ENCODE assay signal across 9 cellular contexts in the genomic region with DNA sequence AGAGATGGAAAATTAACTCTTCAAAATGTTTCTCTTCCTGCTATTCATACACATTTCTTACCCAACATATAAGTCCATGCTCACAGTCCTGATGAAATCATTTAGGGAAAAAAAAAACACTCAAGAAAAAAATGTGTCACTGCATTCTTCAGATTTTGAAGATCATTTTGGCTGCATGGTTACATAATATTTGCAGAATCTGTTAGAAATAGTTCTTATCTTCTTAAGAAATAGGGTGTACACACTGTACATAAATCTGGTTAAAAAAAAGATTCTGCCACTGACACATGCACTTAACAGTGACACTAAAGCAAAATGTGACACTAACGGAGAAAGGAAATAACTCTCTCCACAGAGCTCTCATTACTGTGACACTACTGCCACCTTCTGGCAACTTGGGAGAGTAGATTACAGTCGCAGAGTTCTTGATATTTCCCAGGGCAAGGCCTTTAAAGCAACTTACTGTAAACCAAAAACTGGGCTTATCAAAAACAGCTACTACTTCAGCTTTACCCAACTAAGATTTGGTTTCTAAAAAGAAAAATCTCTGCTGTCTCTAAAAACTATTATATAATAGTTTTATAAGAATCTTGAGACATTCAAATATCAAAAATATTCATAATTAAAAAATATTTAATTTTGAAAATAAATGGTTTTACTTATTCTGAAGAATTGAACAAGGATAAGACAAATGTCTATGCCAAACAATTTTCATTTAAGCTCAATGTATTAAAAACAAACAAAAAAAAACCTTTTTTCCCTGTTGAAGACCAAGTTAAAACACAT.
DNase-seq lines count a peak whose midpoint lies in the region; ATAC-seq and TF ChIP-seq lines count a peak whose summit lies in the region.
"Had no signal": no experiment of that assay in that cellular context is flagged by ENCODE, and none has a peak within 500 bp of the region (broad histone marks: within the 10 kb centered on the region; RNA-seq: fewer than 3 reads in every experiment).

No MANE protein-coding gene starts in this region.

- H3K27ac Mint-ChIP-seq in activated naive CD4-positive, alpha-beta T cell treated with anti-CD3 and anti-CD28 coated beads for 36 hours, result no peak overlapping the region
- H3K27ac Mint-ChIP-seq in glutamatergic neuron (ENCODE audit: unreplicated experiment), result no peak overlapping the region

- no peak for TF ChIP-seq POLR2A in HCT116 (IDR thresholded peaks at IDR 0.05; ENCODE audit: borderline replicate concordance, extremely low read depth, insufficient read depth, insufficient read length)

- no peaks in the 10 kb centered on the region for H4K20me1 ChIP-seq in HCT116 (ENCODE audit: insufficient read depth)

- H3K9me2 ChIP-seq in HCT116 (ENCODE audit: insufficient read depth), result no peaks in the 10 kb centered on the region

- POLR2A ChIA-PET in HCT116 (lab: Charles Lee), result interaction anchor here (1.2 kb wide), 1 partner anchor 96 kb away, joined by 4 read pairs; no protein-coding TSS in a partner anchor

- no peak overlapping the region for H3K9ac ChIP-seq in HCT116 (ENCODE audit: low read length)

- RAD21 ChIA-PET in HCT116 (lab: Charles Lee; ENCODE audit: low non-redundant PET in 1 of 2, low total read pairs in 2 of 2, uncharacterized antibody in 2 of 2, unreplicated experiment in 2 of 2), result interaction anchor here (1.0 to 1.1 kb wide), 2 partner anchors 19 to 96 kb away, joined by 4 to 5 read pairs; no protein-coding TSS in a partner anchor

- no peaks in the 10 kb centered on the region for H3K9me3 Mint-ChIP-seq in activated naive CD4-positive, alpha-beta T cell treated with anti-CD3 and anti-CD28 coated beads for 36 hours
- no peaks in the 10 kb centered on the region for H3K9me3 Mint-ChIP-seq in glutamatergic neuron (ENCODE audit: unreplicated experiment)

- no peak overlapping the region for H2AFZ ChIP-seq in HCT116 (ENCODE audit: low read depth, low read length, poor library complexity, severe bottlenecking)

- no TSS peak for BruUV-seq in HCT116 (replicated peaks; lab: Mats Ljungman, UMichigan)

- no peak overlapping the region for H3K4me3 Mint-ChIP-seq in activated naive CD4-positive, alpha-beta T cell treated with anti-CD3 and anti-CD28 coated beads for 36 hours
- H3K4me3 Mint-ChIP-seq in glutamatergic neuron (ENCODE audit: unreplicated experiment), result no peak overlapping the region

- H3K4me1 Mint-ChIP-seq in activated naive CD4-positive, alpha-beta T cell treated with anti-CD3 and anti-CD28 coated beads for 36 hours (ENCODE audit: low read depth), result peaks cover 20% of the 10 kb centered on the region
- H3K4me1 Mint-ChIP-seq in glutamatergic neuron (ENCODE audit: low read depth, unreplicated experiment), result peaks cover 23% of the 10 kb centered on the region

- H3K36me3 ChIP-seq in HCT116 (ENCODE audit: control insufficient read depth in 1 of 2, insufficient read depth in 2 of 2, low read length in 2 of 2) (no peaks in the 10 kb centered on the region), MG63 (no peaks in the 10 kb centered on the region), psoas muscle (ENCODE audit: insufficient read depth in 1 of 2, low read depth in 1 of 2) (peaks cover 0 to 28% of the 10 kb centered on the region in 2 donors)

- no peak overlapping the region for H3K4me3 ChIP-seq in HCT116 (replicated peaks in 1 of 2; ENCODE audit: low read depth in 1 of 2, low read length in 2 of 2)
- no peak overlapping the region for H3K4me3 ChIP-seq in MG63
- no peak overlapping the region for H3K4me3 ChIP-seq in psoas muscle
- H3K4me3 ChIP-seq: skin epidermis had no signal

- CTCF ChIA-PET in HCT116 (lab: Charles Lee), result interaction anchor here (0.7 to 6.6 kb wide), 23 partner anchors 8 to 484 kb away, joined by 3 to 69 read pairs (median 4); a partner anchor contains a TSS
- CTCF ChIA-PET in activated naive CD4-positive, alpha-beta T cell treated with anti-CD3 and anti-CD28 coated beads for 36 hours (lab: Charles Lee), result interaction anchor here (0.6 to 4.6 kb wide), 23 partner anchors 8 to 842 kb away, joined by 3 to 36 read pairs (median 4); no protein-coding TSS in a partner anchor

- no peaks in the 10 kb centered on the region; the same call in 1 of the 2 replicates for H3K79me2 ChIP-seq in HCT116 (ENCODE audit: insufficient read depth, low read length)

- peak; percentile 69 for DNase-seq in HCT116 (ENCODE audit: low read depth, low spot score)
- peak; percentile 12 for DNase-seq in MG63
- DNase-seq in RPMI8226, result peak; percentile 68
- DNase-seq in activated naive CD4-positive, alpha-beta T cell treated with anti-CD3 and anti-CD28 coated beads for 36 hours, result peak; percentile 80
- no peak for DNase-seq in glutamatergic neuron
- no peak for DNase-seq in psoas muscle

- H3K9me3 ChIP-seq in HCT116 (ENCODE audit: control insufficient read depth in 1 of 2, insufficient read depth in 1 of 2, low read depth in 1 of 2, low read length in 2 of 2), result no peaks in the 10 kb centered on the region
- H3K9me3 ChIP-seq in MG63, result no peaks in the 10 kb centered on the region
- H3K9me3 ChIP-seq in psoas muscle, result no peaks in the 10 kb centered on the region

- H3K4me1 ChIP-seq in HCT116 (ENCODE audit: control insufficient read depth in 1 of 2, insufficient read depth in 2 of 2, low read length in 2 of 2) (0 out of 4 replicates have a peak, but pooled peaks cover 0 to 4% of the 10 kb centered on the region in 2 experiments), psoas muscle (peaks cover 8% of the 10 kb centered on the region)

- H3K36me3 Mint-ChIP-seq in activated naive CD4-positive, alpha-beta T cell treated with anti-CD3 and anti-CD28 coated beads for 36 hours (ENCODE audit: low read depth), result peaks cover 1% of the 10 kb centered on the region
- no peaks in the 10 kb centered on the region for H3K36me3 Mint-ChIP-seq in glutamatergic neuron (ENCODE audit: unreplicated experiment)

- H3K4me2 ChIP-seq in HCT116 (ENCODE audit: low read length), result no peak overlapping the region

- H3K27me3 Mint-ChIP-seq in activated naive CD4-positive, alpha-beta T cell treated with anti-CD3 and anti-CD28 coated beads for 36 hours (ENCODE audit: low read depth), result no peaks in the 10 kb centered on the region
- H3K27me3 Mint-ChIP-seq in glutamatergic neuron (ENCODE audit: unreplicated experiment), result no peaks in the 10 kb centered on the region

- TF ChIP-seq RAD21 in HCT116 (IDR thresholded peaks at IDR 0.05; ENCODE audit: low read depth), result peak; percentile 85

- TF ChIP-seq CTCF in GM12872 (IDR thresholded peaks at IDR 0.05; ENCODE audit: insufficient read depth, low read depth, low read length), result peak; percentile 68
- peak; percentile 71 to 89 (median 71); a peak in 5 of 6 replicates for TF ChIP-seq CTCF in HCT116 (IDR thresholded peaks at IDR 0.05 in 2 of 3, conservative IDR thresholded peaks at IDR 0.05 in 1 of 3; ENCODE audit: borderline replicate concordance in 1 of 3, insufficient read depth in 1 of 3, low read depth in 2 of 3, low read length in 2 of 3)
- TF ChIP-seq CTCF in glutamatergic neuron (IDR thresholded peaks at IDR 0.05; ENCODE audit: partially characterized antibody, unreplicated experiment), result peak; percentile 71
- TF ChIP-seq CTCF in psoas muscle (IDR thresholded peaks at IDR 0.05), result peak; percentile 83

- no peaks in the 10 kb centered on the region for H3K27me3 ChIP-seq in HCT116 (ENCODE audit: insufficient read depth, low read length)
- H3K27me3 ChIP-seq in MG63, result no peaks in the 10 kb centered on the region
- no peaks in the 10 kb centered on the region for H3K27me3 ChIP-seq in psoas muscle (ENCODE audit: insufficient read depth in 3 of 3, low read length in 2 of 3)

- WGBS in psoas muscle, 3 donors, result 1 to 2% (median 2%) methylated on average over 2 of the region's 2 CpGs

- H3K27ac ChIP-seq in HCT116 (ENCODE audit: low read depth, low read length), result no peak overlapping the region
- no peak overlapping the region for H3K27ac ChIP-seq in psoas muscle
- H3K27ac ChIP-seq: skin epidermis had no signal

- peak; percentile 96 for ATAC-seq in HCT116
- ATAC-seq in psoas muscle, result peak; percentile 85 to 96 (median 88)
- ATAC-seq in HG02884 (IDR thresholded peaks at IDR 0.05; ENCODE audit: unreplicated experiment), result no peak

- intact Hi-C loops in HCT116 (cut with micrococcal nuclease) (loop anchor here (1.0 to 5.0 kb wide), 3 partner anchors 23 to 1278 kb away; no protein-coding TSS in a partner anchor), psoas muscle (cut with DNase I) (no loop called here)
- intact Hi-C loops in activated naive CD4-positive, alpha-beta T cell treated with anti-CD3 and anti-CD28 coated beads for 36 hours (cut with micrococcal nuclease), result loop anchor here (1.0 to 5.0 kb wide), 4 partner anchors 26 to 1278 kb away; no protein-coding TSS in a partner anchor

TF ChIP-seq in HCT116, 20 proteins besides CTCF, POLR2A, EP300 and RAD21:
- TF ChIP-seq CEBPB (IDR thresholded peaks at IDR 0.05; ENCODE audit: low read depth) (no peak), EZH2 (IDR thresholded peaks at IDR 0.05) (no peak)
- TF ChIP-seq, protein P1, sequence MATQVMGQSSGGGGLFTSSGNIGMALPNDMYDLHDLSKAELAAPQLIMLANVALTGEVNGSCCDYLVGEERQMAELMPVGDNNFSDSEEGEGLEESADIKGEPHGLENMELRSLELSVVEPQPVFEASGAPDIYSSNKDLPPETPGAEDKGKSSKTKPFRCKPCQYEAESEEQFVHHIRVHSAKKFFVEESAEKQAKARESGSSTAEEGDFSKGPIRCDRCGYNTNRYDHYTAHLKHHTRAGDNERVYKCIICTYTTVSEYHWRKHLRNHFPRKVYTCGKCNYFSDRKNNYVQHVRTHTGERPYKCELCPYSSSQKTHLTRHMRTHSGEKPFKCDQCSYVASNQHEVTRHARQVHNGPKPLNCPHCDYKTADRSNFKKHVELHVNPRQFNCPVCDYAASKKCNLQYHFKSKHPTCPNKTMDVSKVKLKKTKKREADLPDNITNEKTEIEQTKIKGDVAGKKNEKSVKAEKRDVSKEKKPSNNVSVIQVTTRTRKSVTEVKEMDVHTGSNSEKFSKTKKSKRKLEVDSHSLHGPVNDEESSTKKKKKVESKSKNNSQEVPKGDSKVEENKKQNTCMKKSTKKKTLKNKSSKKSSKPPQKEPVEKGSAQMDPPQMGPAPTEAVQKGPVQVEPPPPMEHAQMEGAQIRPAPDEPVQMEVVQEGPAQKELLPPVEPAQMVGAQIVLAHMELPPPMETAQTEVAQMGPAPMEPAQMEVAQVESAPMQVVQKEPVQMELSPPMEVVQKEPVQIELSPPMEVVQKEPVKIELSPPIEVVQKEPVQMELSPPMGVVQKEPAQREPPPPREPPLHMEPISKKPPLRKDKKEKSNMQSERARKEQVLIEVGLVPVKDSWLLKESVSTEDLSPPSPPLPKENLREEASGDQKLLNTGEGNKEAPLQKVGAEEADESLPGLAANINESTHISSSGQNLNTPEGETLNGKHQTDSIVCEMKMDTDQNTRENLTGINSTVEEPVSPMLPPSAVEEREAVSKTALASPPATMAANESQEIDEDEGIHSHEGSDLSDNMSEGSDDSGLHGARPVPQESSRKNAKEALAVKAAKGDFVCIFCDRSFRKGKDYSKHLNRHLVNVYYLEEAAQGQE (IDR thresholded peaks at IDR 0.05; ENCODE audit: low read depth), result no peak

Comparison
In these comparisons a context has a peak if more than half of its experiments do, and no peak if none do; other contexts are left out.
1. DNase-seq: peak in HCT116 (single experiment), MG63 (single experiment), RPMI8226 (single experiment) and activated naive CD4-positive, alpha-beta T cell treated with anti-CD3 and anti-CD28 coated beads for 36 hours (single experiment); none in glutamatergic neuron (single experiment) and psoas muscle (0 of 2).
2. intact Hi-C loops: an anchor here in HCT116 (1.0 to 5.0 kb wide) and activated naive CD4-positive, alpha-beta T cell treated with anti-CD3 and anti-CD28 coated beads for 36 hours (1.0 to 5.0 kb wide); none called in psoas muscle.
3. Peak in every context shown above with its lines, with median percentiles within 50 percentile points of each other: CTCF ChIP-seq.